ENCODE assay signal across 8 cellular contexts in the genomic region with DNA sequence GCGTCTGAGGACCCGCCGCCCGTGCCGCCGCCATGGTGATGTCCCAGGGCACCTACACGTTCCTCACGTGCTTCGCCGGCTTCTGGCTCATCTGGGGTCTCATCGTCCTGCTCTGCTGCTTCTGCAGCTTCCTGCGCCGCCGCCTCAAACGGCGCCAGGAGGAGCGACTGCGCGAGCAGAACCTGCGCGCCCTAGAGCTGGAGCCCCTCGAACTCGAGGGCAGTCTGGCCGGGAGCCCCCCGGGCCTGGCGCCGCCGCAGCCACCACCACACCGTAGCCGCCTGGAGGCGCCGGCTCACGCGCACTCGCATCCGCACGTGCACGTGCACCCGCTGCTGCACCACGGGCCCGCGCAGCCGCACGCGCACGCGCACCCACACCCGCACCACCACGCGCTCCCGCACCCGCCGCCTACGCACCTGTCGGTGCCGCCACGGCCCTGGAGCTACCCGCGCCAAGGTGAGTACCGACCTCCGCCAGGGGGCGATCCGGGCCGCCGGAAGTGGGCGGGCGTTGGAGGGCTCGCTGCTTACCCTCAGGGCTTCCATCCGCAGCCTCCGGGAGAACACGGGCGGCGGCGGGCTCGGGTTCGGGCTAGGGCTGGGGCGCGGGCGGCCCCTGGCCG. TPM values are rescaled to one million over a fixed set of nuclear protein-coding genes. Genes with fewer than 3 reads are reported as not detected.
DNase-seq lines count a peak whose midpoint lies in the region; ATAC-seq, FAIRE-seq and TF ChIP-seq lines count a peak whose summit lies in the region.

No MANE protein-coding gene starts in this region.

- peaks cover 34% of the 10 kb centered on the region for H3K4me1 Mint-ChIP-seq in WTC11

- H3K27ac Mint-ChIP-seq in WTC11, result no peak overlapping the region

- peak; percentile 77 for TF ChIP-seq CTCF in 22Rv1 (IDR thresholded peaks at IDR 0.05)
- TF ChIP-seq CTCF in WTC11 (IDR thresholded peaks at IDR 0.05), result peak; percentile 43
- TF ChIP-seq CTCF in bronchial epithelial cell (IDR thresholded peaks at IDR 0.05; ENCODE audit: insufficient read depth, low read length, severe bottlenecking), result peak; percentile 84

- H3K27me3 Mint-ChIP-seq in WTC11 (ENCODE audit: low read depth), result peaks cover 16% of the 10 kb centered on the region

- peak overlapping the region; percentile 96 for H3K27ac ChIP-seq in 22Rv1

- H3K36me3 Mint-ChIP-seq in WTC11, result peaks cover 11% of the 10 kb centered on the region

- POLR2A ChIA-PET in WTC11 (lab: Charles Lee), result interaction anchor here (0.7 to 4.1 kb wide), 23 partner anchors 8 to 145 kb away, joined by 3 to 24 read pairs (median 6); a partner anchor contains a TSS

- peak; percentile 54 for ATAC-seq in HG02970 (IDR thresholded peaks at IDR 0.05; ENCODE audit: low FRiP score, unreplicated experiment)
- peak; percentile 45 for ATAC-seq in WTC11

- H3K4me3 ChIP-seq in bronchial epithelial cell (ENCODE audit: low read depth, low read length), result peak overlapping the region; percentile 64

- H3K4me3 Mint-ChIP-seq in WTC11, result peak overlapping the region; percentile 81

- CTCF ChIA-PET in WTC11 (lab: Charles Lee), result interaction anchor here (0.6 to 7.2 kb wide), 42 partner anchors 10 to 794 kb away, joined by 3 to 175 read pairs (median 7); a partner anchor contains a TSS

- peak; percentile 83 for FAIRE-seq in GM18507 (lab: Jason Lieb, UNC)
- no peak for FAIRE-seq in bronchial epithelial cell (lab: Jason Lieb, UNC)

- H3K27me3 ChIP-seq in bronchial epithelial cell (ENCODE audit: control insufficient read depth, insufficient read depth, low read length), result no peaks in the 10 kb centered on the region

- DNase-seq in GM18507 (ENCODE audit: extremely low spot score, insufficient read length, low read depth) (peak; percentile 73), NCI-H2171 (lab: John Stamatoyannopoulos, UW) (peak; percentile 77), WTC11 (ENCODE audit: low spot score) (peak; percentile 96), bronchial epithelial cell (ENCODE audit: low read depth) (peak; percentile 46), kidney glomerular epithelial cell (lab: John Stamatoyannopoulos, UW) (peak; percentile 74)
- peak; percentile 93 for DNase-seq in stimulated activated CD4-positive, alpha-beta T cell treated with anti-CD3 and anti-CD28 coated beads, Interleukin-1b, Interleukin-23, amount 100 ng/mL, for 48 hours

- peaks cover 14% of the 10 kb centered on the region for H3K36me3 ChIP-seq in bronchial epithelial cell (ENCODE audit: control insufficient read depth, insufficient read depth, low read length)

- no peaks in the 10 kb centered on the region for H3K9me3 Mint-ChIP-seq in WTC11

TF ChIP-seq in WTC11, 78 proteins besides CTCF, POLR2A, EP300 and RAD21 (continues in another document):
- TF ChIP-seq, protein P1, sequence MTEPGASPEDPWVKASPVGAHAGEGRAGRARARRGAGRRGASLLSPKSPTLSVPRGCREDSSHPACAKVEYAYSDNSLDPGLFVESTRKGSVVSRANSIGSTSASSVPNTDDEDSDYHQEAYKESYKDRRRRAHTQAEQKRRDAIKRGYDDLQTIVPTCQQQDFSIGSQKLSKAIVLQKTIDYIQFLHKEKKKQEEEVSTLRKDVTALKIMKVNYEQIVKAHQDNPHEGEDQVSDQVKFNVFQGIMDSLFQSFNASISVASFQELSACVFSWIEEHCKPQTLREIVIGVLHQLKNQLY (CRISPR knock-in tag; IDR thresholded peaks at IDR 0.05), result peak; percentile 86; the same call in 1 of the 2 replicates
- TF ChIP-seq ZNF416 (CRISPR knock-in tag; IDR thresholded peaks at IDR 0.05), result peak; percentile 96
- TF ChIP-seq, protein P2, sequence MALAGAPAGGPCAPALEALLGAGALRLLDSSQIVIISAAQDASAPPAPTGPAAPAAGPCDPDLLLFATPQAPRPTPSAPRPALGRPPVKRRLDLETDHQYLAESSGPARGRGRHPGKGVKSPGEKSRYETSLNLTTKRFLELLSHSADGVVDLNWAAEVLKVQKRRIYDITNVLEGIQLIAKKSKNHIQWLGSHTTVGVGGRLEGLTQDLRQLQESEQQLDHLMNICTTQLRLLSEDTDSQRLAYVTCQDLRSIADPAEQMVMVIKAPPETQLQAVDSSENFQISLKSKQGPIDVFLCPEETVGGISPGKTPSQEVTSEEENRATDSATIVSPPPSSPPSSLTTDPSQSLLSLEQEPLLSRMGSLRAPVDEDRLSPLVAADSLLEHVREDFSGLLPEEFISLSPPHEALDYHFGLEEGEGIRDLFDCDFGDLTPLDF (CRISPR knock-in tag; IDR thresholded peaks at IDR 0.05), result no peak
- TF ChIP-seq TCF7 (CRISPR knock-in tag; IDR thresholded peaks at IDR 0.05; ENCODE audit: low read depth), result peak; percentile 63; the same call in 1 of the 2 replicates
- peak; percentile 15; the same call in 1 of the 2 replicates for TF ChIP-seq ZNF317 (CRISPR knock-in tag; IDR thresholded peaks at IDR 0.05; ENCODE audit: borderline replicate concordance, low read depth)
- TF ChIP-seq, protein P3, sequence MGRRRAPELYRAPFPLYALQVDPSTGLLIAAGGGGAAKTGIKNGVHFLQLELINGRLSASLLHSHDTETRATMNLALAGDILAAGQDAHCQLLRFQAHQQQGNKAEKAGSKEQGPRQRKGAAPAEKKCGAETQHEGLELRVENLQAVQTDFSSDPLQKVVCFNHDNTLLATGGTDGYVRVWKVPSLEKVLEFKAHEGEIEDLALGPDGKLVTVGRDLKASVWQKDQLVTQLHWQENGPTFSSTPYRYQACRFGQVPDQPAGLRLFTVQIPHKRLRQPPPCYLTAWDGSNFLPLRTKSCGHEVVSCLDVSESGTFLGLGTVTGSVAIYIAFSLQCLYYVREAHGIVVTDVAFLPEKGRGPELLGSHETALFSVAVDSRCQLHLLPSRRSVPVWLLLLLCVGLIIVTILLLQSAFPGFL (CRISPR knock-in tag; IDR thresholded peaks at IDR 0.05; ENCODE audit: borderline replicate concordance), result 0 out of 2 replicates have a peak, but pooled peaks have one; percentile 72
- TF ChIP-seq HMGA2 (CRISPR knock-in tag; IDR thresholded peaks at IDR 0.05), result no peak
- TF ChIP-seq ATF1 (CRISPR knock-in tag; IDR thresholded peaks at IDR 0.05), result peak; percentile 39; the same call in 1 of the 2 replicates
- TF ChIP-seq SMAD3 (CRISPR knock-in tag; IDR thresholded peaks at IDR 0.05; ENCODE audit: borderline replicate concordance), result peak; percentile 36; the same call in 1 of the 2 replicates
- TF ChIP-seq ZNF138 (CRISPR knock-in tag; conservative IDR thresholded peaks at IDR 0.05), result 0 out of 2 replicates have a peak, but pooled peaks have one; percentile 74
- TF ChIP-seq NFATC4 (CRISPR knock-in tag; IDR thresholded peaks at IDR 0.05), result peak; percentile 84
- TF ChIP-seq, protein P4, sequence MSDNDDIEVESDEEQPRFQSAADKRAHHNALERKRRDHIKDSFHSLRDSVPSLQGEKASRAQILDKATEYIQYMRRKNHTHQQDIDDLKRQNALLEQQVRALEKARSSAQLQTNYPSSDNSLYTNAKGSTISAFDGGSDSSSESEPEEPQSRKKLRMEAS (CRISPR knock-in tag; IDR thresholded peaks at IDR 0.05), result peak; percentile 56; the same call in 1 of the 2 replicates
- TF ChIP-seq MXD4 (CRISPR knock-in tag; IDR thresholded peaks at IDR 0.05; ENCODE audit: borderline replicate concordance), result no peak
- peak; percentile 96 for TF ChIP-seq ZNF232 (CRISPR knock-in tag; IDR thresholded peaks at IDR 0.05)
- TF ChIP-seq ZNF671 (CRISPR knock-in tag; IDR thresholded peaks at IDR 0.05), result peak; percentile 76
- peak; percentile 90 for TF ChIP-seq NFE2L1 (CRISPR knock-in tag; IDR thresholded peaks at IDR 0.05)
- peak; percentile 92; the same call in 1 of the 2 replicates for TF ChIP-seq KAT7 (CRISPR knock-in tag; IDR thresholded peaks at IDR 0.05; ENCODE audit: borderline replicate concordance)
- TF ChIP-seq FOXK1 (CRISPR knock-in tag; IDR thresholded peaks at IDR 0.05), result peak; percentile 85
- TF ChIP-seq ELF4 (CRISPR knock-in tag; IDR thresholded peaks at IDR 0.05; ENCODE audit: low read depth), result peak; percentile 86; the same call in 1 of the 2 replicates
- TF ChIP-seq NFYB (CRISPR knock-in tag; conservative IDR thresholded peaks at IDR 0.05; ENCODE audit: low read depth), result peak; percentile 1; the same call in 1 of the 2 replicates
- TF ChIP-seq, protein P5, sequence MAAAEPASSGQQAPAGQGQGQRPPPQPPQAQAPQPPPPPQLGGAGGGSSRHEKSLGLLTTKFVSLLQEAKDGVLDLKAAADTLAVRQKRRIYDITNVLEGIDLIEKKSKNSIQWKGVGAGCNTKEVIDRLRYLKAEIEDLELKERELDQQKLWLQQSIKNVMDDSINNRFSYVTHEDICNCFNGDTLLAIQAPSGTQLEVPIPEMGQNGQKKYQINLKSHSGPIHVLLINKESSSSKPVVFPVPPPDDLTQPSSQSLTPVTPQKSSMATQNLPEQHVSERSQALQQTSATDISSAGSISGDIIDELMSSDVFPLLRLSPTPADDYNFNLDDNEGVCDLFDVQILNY (CRISPR knock-in tag; IDR thresholded peaks at IDR 0.05), result peak; percentile 92
- TF ChIP-seq MYBL2 (CRISPR knock-in tag; IDR thresholded peaks at IDR 0.05), result peak; percentile 78
- TF ChIP-seq, protein P6, sequence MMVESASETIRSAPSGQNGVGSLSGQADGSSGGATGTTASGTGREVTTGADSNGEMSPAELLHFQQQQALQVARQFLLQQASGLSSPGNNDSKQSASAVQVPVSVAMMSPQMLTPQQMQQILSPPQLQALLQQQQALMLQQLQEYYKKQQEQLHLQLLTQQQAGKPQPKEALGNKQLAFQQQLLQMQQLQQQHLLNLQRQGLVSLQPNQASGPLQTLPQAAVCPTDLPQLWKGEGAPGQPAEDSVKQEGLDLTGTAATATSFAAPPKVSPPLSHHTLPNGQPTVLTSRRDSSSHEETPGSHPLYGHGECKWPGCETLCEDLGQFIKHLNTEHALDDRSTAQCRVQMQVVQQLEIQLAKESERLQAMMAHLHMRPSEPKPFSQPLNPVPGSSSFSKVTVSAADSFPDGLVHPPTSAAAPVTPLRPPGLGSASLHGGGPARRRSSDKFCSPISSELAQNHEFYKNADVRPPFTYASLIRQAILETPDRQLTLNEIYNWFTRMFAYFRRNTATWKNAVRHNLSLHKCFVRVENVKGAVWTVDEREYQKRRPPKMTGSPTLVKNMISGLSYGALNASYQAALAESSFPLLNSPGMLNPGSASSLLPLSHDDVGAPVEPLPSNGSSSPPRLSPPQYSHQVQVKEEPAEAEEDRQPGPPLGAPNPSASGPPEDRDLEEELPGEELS (CRISPR knock-in tag; IDR thresholded peaks at IDR 0.05), result peak; percentile 70

RNA-seq across cellular contexts. Expression of a gene that starts 8.5 kb away (rescaled TPM):
- 13.1 to 14.7 TPM (median 14.6 TPM) in 3 replicates for total RNA-seq in WTC11 (2021)
- 3.1 and 5.0 TPM in 2 replicates for total RNA-seq in bronchial epithelial cell

RNA-seq across cellular contexts. Expression of a gene that starts 18.3 kb away (rescaled TPM):
- total RNA-seq in WTC11 (2021), result 267 to 288 TPM (median 269 TPM) in 3 replicates
- 58.7 and 71.7 TPM in 2 replicates for total RNA-seq in bronchial epithelial cell

RNA-seq across cellular contexts. Expression of a gene that starts 28.7 kb away (rescaled TPM):
- total RNA-seq in WTC11 (2021), result 60.7 to 69.2 TPM (median 61.7 TPM) in 3 replicates
- 22.9 and 41.1 TPM in 2 replicates for total RNA-seq in bronchial epithelial cell

RNA-seq across cellular contexts. Expression of a gene that starts 42.3 kb away (rescaled TPM):
- total RNA-seq in WTC11 (2021), result 124 to 142 TPM (median 139 TPM) in 3 replicates
- 19.5 and 26.2 TPM in 2 replicates for total RNA-seq in bronchial epithelial cell

RNA-seq across cellular contexts. Expression of a gene that starts 45.8 kb away (rescaled TPM):
- 10.0 to 12.8 TPM (median 12.1 TPM) in 3 replicates for total RNA-seq in WTC11 (2021)
- total RNA-seq in bronchial epithelial cell, result 5.0 and 7.9 TPM in 2 replicates

Comparison
In these comparisons a context has a peak if more than half of its experiments do, and no peak if none do; other contexts are left out.
1. Peak in every context shown above with its lines: DNase-seq, ATAC-seq, H3K4me3 ChIP-seq and H3K27ac ChIP-seq.
2. DNase-seq: peak in every context shown above with its lines; median percentile 96 in WTC11; 93 in stimulated activated CD4-positive, alpha-beta T cell treated with anti-CD3 and anti-CD28 coated beads, Interleukin-1b, Interleukin-23, amount 100 ng/mL, for 48 hours; 77 in NCI-H2171; 74 in kidney glomerular epithelial cell; 73 in GM18507; 46 in bronchial epithelial cell.